ENCODE assay signal across 8 cellular contexts in the genomic region with DNA sequence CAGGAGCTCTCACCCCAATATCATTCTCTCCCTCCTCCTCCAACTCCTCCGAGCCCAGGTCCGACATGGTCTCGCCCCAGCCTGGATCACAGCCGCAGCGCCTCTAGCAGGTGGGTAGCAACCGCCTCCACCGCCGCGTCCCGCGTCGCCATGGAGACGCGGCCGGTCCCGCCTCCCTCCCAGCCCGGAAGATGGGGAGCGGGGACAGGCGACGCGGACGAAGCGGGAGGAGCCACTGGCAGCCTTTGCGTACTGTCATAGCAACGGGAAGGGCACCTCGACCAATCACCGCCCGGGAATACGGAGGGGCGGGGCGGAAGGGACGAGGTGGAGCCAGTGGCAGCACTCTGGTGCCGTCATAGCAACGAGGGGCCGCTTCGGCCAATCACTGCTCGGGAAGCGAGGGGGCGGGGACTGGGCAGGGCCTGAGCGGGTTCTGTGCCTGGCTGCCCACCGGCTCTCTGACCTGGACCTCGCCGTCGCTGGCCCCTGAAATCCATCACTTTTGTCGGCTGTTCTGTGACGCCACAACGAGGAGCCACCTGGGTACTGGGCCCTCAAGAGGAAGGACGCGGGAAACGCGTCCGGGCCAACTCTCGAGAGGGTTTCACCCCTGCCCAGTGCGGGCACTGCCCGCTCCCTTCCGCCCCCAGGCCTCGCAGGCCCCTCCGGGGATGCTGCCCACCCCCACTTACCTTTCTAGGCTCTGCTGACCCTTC. TPM values are rescaled to one million over a fixed set of nuclear protein-coding genes. Genes with fewer than 3 reads are reported as not detected.
DNase-seq lines count a peak whose midpoint lies in the region; ATAC-seq, FAIRE-seq and TF ChIP-seq lines count a peak whose summit lies in the region.

A gene (minus strand): TSS at position 105 of the 719 bp plus-strand sequence. CDS start 38 bp downstream, at position 67.

- H3K56ac ChIP-seq in H1 (replicated peaks; ENCODE audit: insufficient read length, low read depth, low read length), result peak within 1 kb of the TSS; percentile 11

- H2BK15ac ChIP-seq in H1 (ENCODE audit: low read length), result peak within 1 kb of the TSS; percentile 85; the same call in 1 of the 2 replicates

- no peaks in the 10 kb centered on the region for H3K79me1 ChIP-seq in H1 (ENCODE audit: low read depth, low read length)

- H3K9me3 Mint-ChIP-seq in Caco-2 (ENCODE audit: unreplicated experiment) (no peaks in the 10 kb centered on the region), memory B cell (no peaks in the 10 kb centered on the region)
- no peaks in the 10 kb centered on the region for H3K9me3 Mint-ChIP-seq in activated CD8-positive, alpha-beta memory T cell treated with anti-CD3 and anti-CD28 coated beads, Interleukin-2, amount 10 ng/mL, durations not matched to agents 7 days and 5 days (ENCODE audit: low read depth)

- H3K9ac ChIP-seq in H1 (replicated peaks in 1 of 4; ENCODE audit: extremely low read depth in 1 of 4, low read depth in 3 of 4, low read length in 3 of 4), result peak within 1 kb of the TSS in 3 of 4 experiments; percentile 76 to 84 (median 79); a peak in 6 of 7 replicates

- H3K36me3 ChIP-seq in Caco-2 (ENCODE audit: control insufficient read depth, insufficient read depth, low read length) (no peaks in the 10 kb centered on the region), H1 (ENCODE audit: control insufficient read depth in 2 of 4, insufficient read depth in 4 of 4, low read length in 3 of 4) (no peaks in the 10 kb centered on the region)

- 0 out of 2 replicates have a peak within 1 kb of the TSS, but pooled peaks have one; percentile 86 for H2BK12ac ChIP-seq in H1 (ENCODE audit: low read depth, low read length)

- peak within 1 kb of the TSS; percentile 80; the same call in 1 of the 2 replicates for H2BK5ac ChIP-seq in H1 (ENCODE audit: low read depth, low read length)

- H3K9me3 ChIP-seq in Caco-2 (no peaks in the 10 kb centered on the region), H1 (ENCODE audit: insufficient read depth in 2 of 2, low read depth in 1 of 2, low read length in 1 of 2) (no peaks in the 10 kb centered on the region)

- H4K5ac ChIP-seq in H1 (ENCODE audit: insufficient read length, low read depth, low read length), result peak within 1 kb of the TSS; percentile 6

- H3K36me3 Mint-ChIP-seq in Caco-2 (ENCODE audit: insufficient read depth, unreplicated experiment) (peaks cover 15% of the 10 kb centered on the region), memory B cell (no peaks in the 10 kb centered on the region)
- no peaks in the 10 kb centered on the region for H3K36me3 Mint-ChIP-seq in activated CD8-positive, alpha-beta memory T cell treated with anti-CD3 and anti-CD28 coated beads, Interleukin-2, amount 10 ng/mL, durations not matched to agents 7 days and 5 days

- no peak within 1 kb of the TSS for H3K18ac ChIP-seq in H1 (ENCODE audit: extremely low read depth, low read length)

- peak within 1 kb of the TSS; percentile 91 for H2AFZ ChIP-seq in H1 (ENCODE audit: low read length)

- H3K4ac ChIP-seq in H1 (replicated peaks; ENCODE audit: insufficient read length, low read depth, low read length), result no peak within 1 kb of the TSS

- no TSS peak for BruUV-seq in Caco-2 (replicated peaks; lab: Mats Ljungman, UMichigan)

- H3K4me2 ChIP-seq in H1 (ENCODE audit: insufficient read depth in 1 of 2, low read depth in 2 of 2, low read length in 2 of 2), result peak within 1 kb of the TSS; percentile 87 to 95

- intact Hi-C loops in Caco-2 (cut with micrococcal nuclease; ENCODE audit: unreplicated experiment), result no loop called here

- peaks cover 11% of the 10 kb centered on the region for H3K23me2 ChIP-seq in H1 (ENCODE audit: low read depth, low read length)

- H3K27ac Mint-ChIP-seq in Caco-2 (ENCODE audit: unreplicated experiment) (peak within 1 kb of the TSS; percentile 87), memory B cell (peak within 1 kb of the TSS; percentile 92)
- H3K27ac Mint-ChIP-seq in activated CD8-positive, alpha-beta memory T cell treated with anti-CD3 and anti-CD28 coated beads, Interleukin-2, amount 10 ng/mL, durations not matched to agents 7 days and 5 days, result peak within 1 kb of the TSS; percentile 83

- H3K4me3 ChIP-seq in Caco-2 (ENCODE audit: low read depth, low read length), result peak within 1 kb of the TSS; percentile 55
- peak within 1 kb of the TSS; percentile 60 to 78 (median 70) for H3K4me3 ChIP-seq in H1 (ENCODE audit: extremely low read depth in 1 of 4, insufficient read depth in 2 of 4, low read depth in 3 of 4, low read length in 4 of 4)

- DNase-seq in Caco-2 (peak; percentile 99), HTR-8/SVneo (ENCODE audit: insufficient read length, low spot score) (peak; percentile 97), NOMO-1 treated with DMSO at 0.1 percent for 48 hours (lab: John Stamatoyannopoulos, UW; ENCODE audit: unreplicated experiment) (peak; percentile 98), H1 (ENCODE audit: low read depth in 1 of 2, low spot score in 2 of 2) (peak; percentile 97 to 99), memory B cell (ENCODE audit: low spot score in 2 of 2) (peak; percentile 93 to 97)
- DNase-seq in activated CD8-positive, alpha-beta memory T cell treated with anti-CD3 and anti-CD28 coated beads, Interleukin-2, amount 10 ng/mL, durations not matched to agents 7 days and 5 days, result peak; percentile 100
- DNase-seq in stimulated activated CD8-positive, alpha-beta memory T cell treated with anti-CD3 and anti-CD28 coated beads, Interleukin-12 subunit alpha, Interleukin-12 subunit beta, amount 100 ng/mL, for 1 hour (ENCODE audit: low read depth), result peak; percentile 99

- H3K4me3 Mint-ChIP-seq in Caco-2 (ENCODE audit: unreplicated experiment) (peak within 1 kb of the TSS; percentile 88), memory B cell (peak within 1 kb of the TSS; percentile 89)
- H3K4me3 Mint-ChIP-seq in activated CD8-positive, alpha-beta memory T cell treated with anti-CD3 and anti-CD28 coated beads, Interleukin-2, amount 10 ng/mL, durations not matched to agents 7 days and 5 days, result peak within 1 kb of the TSS; percentile 74

- H3K27me3 ChIP-seq in Caco-2 (replicated peaks; ENCODE audit: control insufficient read depth, insufficient read depth, low read length) (no peaks in the 10 kb centered on the region), H1 (replicated peaks in 1 of 4; ENCODE audit: control insufficient read depth in 3 of 4, extremely low read depth in 1 of 4, insufficient read depth in 3 of 4, low read length in 3 of 4) (peaks cover 0 to 5% (median 4%) of the 10 kb centered on the region in 4 experiments; a peak in 1 of 7 replicates)

- TF ChIP-seq CTCF in Caco-2 (IDR thresholded peaks at IDR 0.05; ENCODE audit: insufficient read depth in 1 of 2, low read depth in 1 of 2, low read length in 1 of 2, severe bottlenecking in 1 of 2, unreplicated experiment in 1 of 2), result no peak
- no peak for TF ChIP-seq CTCF in H1 (IDR thresholded peaks at IDR 0.05; ENCODE audit: control extremely low read depth in 1 of 3, insufficient read depth in 1 of 3, low read depth in 1 of 3, low read length in 3 of 3)

- H2AK5ac ChIP-seq in H1 (ENCODE audit: low read depth, low read length), result peak within 1 kb of the TSS; percentile 28; the same call in 1 of the 2 replicates

- TF ChIP-seq RAD21 in H1 (IDR thresholded peaks at IDR 0.05 in 1 of 2, conservative IDR thresholded peaks at IDR 0.05 in 1 of 2; ENCODE audit: low read depth in 2 of 2, low read length in 2 of 2), result peak in 1 of 2 experiments; percentile 19; a peak in 2 of 4 replicates

- TF ChIP-seq POLR2A in H1 (IDR thresholded peaks at IDR 0.05; ENCODE audit: control extremely low read depth in 1 of 2, low read depth in 2 of 2, low read length in 2 of 2), result peak; percentile 37 to 86

- H3K14ac ChIP-seq in H1 (ENCODE audit: insufficient read length), result no peak within 1 kb of the TSS

- no peak within 1 kb of the TSS for H2BK120ac ChIP-seq in H1 (replicated peaks; ENCODE audit: low read depth, low read length)

- POLR2A ChIA-PET in Caco-2 (lab: Charles Lee) (interaction anchor here (1.0 kb wide), 1 partner anchor 12 kb away, joined by 3 read pairs; no protein-coding TSS in a partner anchor), H1 (lab: Charles Lee; ENCODE audit: partially characterized antibody) (interaction anchor here (1.0 to 1.8 kb wide), 5 partner anchors 16 to 29 kb away, joined by 3 to 7 read pairs (median 4); a partner anchor contains a TSS)

- ATAC-seq in GM21381 (IDR thresholded peaks at IDR 0.05; ENCODE audit: unreplicated experiment) (peak; percentile 94), memory B cell (ENCODE audit: low read depth) (peak; percentile 93)
- peak; percentile 97 for ATAC-seq in activated CD8-positive, alpha-beta memory T cell treated with anti-CD3 and anti-CD28 coated beads, Interleukin-2, amount 10 ng/mL, durations not matched to agents 7 days and 5 days

- peaks cover 21% of the 10 kb centered on the region for H3K4me1 Mint-ChIP-seq in Caco-2 (ENCODE audit: low read depth, unreplicated experiment)
- H3K4me1 Mint-ChIP-seq in activated CD8-positive, alpha-beta memory T cell treated with anti-CD3 and anti-CD28 coated beads, Interleukin-2, amount 10 ng/mL, durations not matched to agents 7 days and 5 days, result peaks cover 14% of the 10 kb centered on the region
- H3K4me1 Mint-ChIP-seq in memory B cell, result peaks cover 10% of the 10 kb centered on the region

- peak within 1 kb of the TSS; percentile 93; the same call in 1 of the 2 replicates for H4K8ac ChIP-seq in H1 (ENCODE audit: extremely low read depth, insufficient read depth, low read length)

- H4K20me1 ChIP-seq in H1 (replicated peaks in 1 of 2; ENCODE audit: control insufficient read depth in 1 of 2, insufficient read depth in 2 of 2, low read length in 2 of 2), result no peaks in the 10 kb centered on the region

- H3K23ac ChIP-seq in H1 (ENCODE audit: insufficient read length), result no peak within 1 kb of the TSS

- H3K27me3 Mint-ChIP-seq in Caco-2 (ENCODE audit: insufficient read depth, unreplicated experiment) (no peaks in the 10 kb centered on the region), memory B cell (peaks cover 3% of the 10 kb centered on the region)
- peaks cover 29% of the 10 kb centered on the region for H3K27me3 Mint-ChIP-seq in activated CD8-positive, alpha-beta memory T cell treated with anti-CD3 and anti-CD28 coated beads, Interleukin-2, amount 10 ng/mL, durations not matched to agents 7 days and 5 days

- peaks cover 16% of the 10 kb centered on the region for H3K4me1 ChIP-seq in Caco-2
- peaks cover 0 to 7% (median 4%) of the 10 kb centered on the region in 4 experiments; a peak in 5 of 7 replicates for H3K4me1 ChIP-seq in H1 (replicated peaks in 1 of 4; ENCODE audit: control insufficient read depth in 3 of 4, insufficient read depth in 4 of 4, low read length in 3 of 4)

- peak; percentile 98 for FAIRE-seq in HTR-8/SVneo (lab: Jason Lieb, UNC)
- FAIRE-seq in H1 (lab: Jason Lieb, UNC), result no peak

- WGBS in H1 (ENCODE audit: extremely low coverage in 1 of 2, insufficient coverage in 1 of 2, insufficient read length in 1 of 2, insufficient replicate concordance in 2 of 2, low coverage in 1 of 2, low lambda C conversion rate in 2 of 2, missing lambda C conversion rate in 1 of 2), 2 experiments, result 2% methylated on average over 35 of the region's 58 CpGs; no CpG with 5 or more reads in 1 of the 2 experiments

- no peaks in the 10 kb centered on the region for H3K79me2 ChIP-seq in H1 (ENCODE audit: control insufficient read depth in 1 of 2, insufficient read depth in 2 of 2, low read length in 2 of 2)

- CTCF ChIA-PET in Caco-2 (lab: Charles Lee), result interaction anchor here (0.5 kb wide), 1 partner anchor 223 kb away, joined by 6 read pairs; no protein-coding TSS in a partner anchor
- CTCF ChIA-PET in activated CD8-positive, alpha-beta memory T cell treated with anti-CD3 and anti-CD28 coated beads, Interleukin-2, amount 10 ng/mL, durations not matched to agents 7 days and 5 days (lab: Charles Lee), result interaction anchor here (1.4 to 1.6 kb wide), 3 partner anchors 29 to 186 kb away, joined by 4 to 5 read pairs (median 5); no protein-coding TSS in a partner anchor
- CTCF ChIA-PET in H1 (lab: Charles Lee; ENCODE audit: partially characterized antibody), result interaction anchor here (0.6 to 1.5 kb wide), 6 partner anchors 8 to 29 kb away, joined by 3 to 5 read pairs (median 4); no protein-coding TSS in a partner anchor

- H4K91ac ChIP-seq in H1 (replicated peaks; ENCODE audit: insufficient read length, low read length), result peak within 1 kb of the TSS; percentile 11

- H3K27ac ChIP-seq in H1 (ENCODE audit: low read depth, low read length), result peak within 1 kb of the TSS; percentile 87

- TF ChIP-seq EP300 in H1 (IDR thresholded peaks at IDR 0.05; ENCODE audit: borderline replicate concordance in 1 of 2, low read depth in 2 of 2, low read length in 2 of 2), result no peak

- 0 out of 2 replicates have a peak within 1 kb of the TSS, but pooled peaks have one; percentile 56 for H2BK20ac ChIP-seq in H1 (ENCODE audit: low read length)

RNA-seq across cellular contexts. Expression of the gene that starts here (rescaled TPM):
- 0.23 and 0.51 TPM in 2 replicates for total RNA-seq in Caco-2 (2022)
- total RNA-seq in activated CD8-positive, alpha-beta memory T cell treated with anti-CD3 and anti-CD28 coated beads, Interleukin-2, amount 10 ng/mL, durations not matched to agents 7 days and 5 days, result not detected
- total RNA-seq in H1 (2021; fragmentation: NEBNext Ultra II Directional; extraction: Animal tissue kit (Norgen Biotek cat#: 25700)), result 0.36 TPM in 1 of 2 replicates, not detected in the other
- polyA plus RNA-seq in H1 (2011; rRNA removed), result 0.08 and 0.24 TPM in 2 replicates
- polyA plus RNA-seq in H1 (2011; cell fraction: cytosol; rRNA removed), result 0.39 TPM
- polyA plus RNA-seq in H1 (2011; cell fraction: nucleus; rRNA removed), result 0.23 TPM
- 0.37 to 0.63 TPM (median 0.46 TPM) in 4 replicates for polyA plus RNA-seq in H1 (2012, experiment 1 of 2)
- polyA plus RNA-seq in H1 (2012, experiment 2 of 2), result 0.33 TPM
- 0.34 TPM for polyA plus RNA-seq in H1 (2013, experiment 1 of 2)
- polyA plus RNA-seq in H1 (2013, experiment 2 of 2), result 0.42 TPM
- 0.17 TPM in 1 of 2 replicates, not detected in the other for polyA minus RNA-seq in H1 (2011; rRNA and poly(A)+ RNA removed)
- not detected for polyA minus RNA-seq in H1 (2011; cell fraction: cytosol; rRNA and poly(A)+ RNA removed)
- 0.30 TPM for polyA minus RNA-seq in H1 (2011; cell fraction: nucleus; rRNA and poly(A)+ RNA removed)

Comparison
In these comparisons a context has a peak if more than half of its experiments do, and no peak if none do; other contexts are left out.
1. Peak in every context shown above with its lines: DNase-seq, ATAC-seq, H3K4me3 ChIP-seq and H3K27ac ChIP-seq.
2. Peak in DNase-seq and H3K4me3 ChIP-seq in Caco-2; RNA of the gene not detected or under 1 TPM.
3. Peak in DNase-seq and ATAC-seq in activated CD8-positive, alpha-beta memory T cell treated with anti-CD3 and anti-CD28 coated beads, Interleukin-2, amount 10 ng/mL, durations not matched to agents 7 days and 5 days; RNA of the gene not detected or under 1 TPM.
4. Peak in DNase-seq, H3K4me3 ChIP-seq, H3K27ac ChIP-seq, H3K9ac ChIP-seq and H3K4me2 ChIP-seq in H1; RNA of the gene not detected or under 1 TPM.